In genomic region chr1:65148548-65149390, GRCh38 we compare ENCODE assay signal across 8 cellular contexts. TPM values are rescaled to one million over a fixed set of nuclear protein-coding genes. Genes with fewer than 3 reads are reported as not detected.
DNase-seq lines count a peak whose midpoint lies in the region; ATAC-seq and TF ChIP-seq lines count a peak whose summit lies in the region.

No MANE protein-coding gene starts in this region.

- WGBS in ovary, 3 donors: 1 to 2% (median 1%) methylated on average over 61 to 75 of the region's 75 CpGs

- peaks cover 4% of the 10 kb centered on the region for H3K4me1 ChIP-seq in ovary (ENCODE audit: insufficient read depth)

- DNase-seq in Ammon's horn (ENCODE audit: low spot score): peak; percentile 21
- DNase-seq in NCI-H774 (lab: John Stamatoyannopoulos, UW): peak; percentile 31
- peak; percentile 10 for DNase-seq in activated T-helper 9 cell treated with anti-CD3 and anti-CD28 coated beads, Interleukin-2, amount 50 U/mL, for 16 hours (ENCODE audit: low read depth)
- DNase-seq in head of caudate nucleus: peak in 38 of 42 donors; percentile 23 to 71 (median 48)
- peak; percentile 19 to 61 (median 50) for DNase-seq in ovary
- no peak for DNase-seq in H4 (ENCODE audit: low spot score)

- H3K27ac ChIP-seq in ovary: peak overlapping the region; percentile 63 to 84

- no peaks in the 10 kb centered on the region for H3K36me3 ChIP-seq in ovary

- no peak for TF ChIP-seq CTCF in ovary (IDR thresholded peaks at IDR 0.05)

- no peak for TF ChIP-seq EP300 in ovary (IDR thresholded peaks at IDR 0.05)

- intact Hi-C loops in head of caudate nucleus (cut with DNase I): no loop called here
- intact Hi-C loops in ovary (cut with DNase I): loop anchor here in 1 of 4 donors (2.0 kb wide), 1 partner anchor 82 kb away; no protein-coding TSS in a partner anchor

- no peaks in the 10 kb centered on the region for H3K27me3 ChIP-seq in ovary

- H3K9me3 ChIP-seq in ovary: no peaks in the 10 kb centered on the region

- ATAC-seq in GM18511 (IDR thresholded peaks at IDR 0.05; ENCODE audit: unreplicated experiment) (peak; percentile 66), HG03045 (IDR thresholded peaks at IDR 0.05; ENCODE audit: unreplicated experiment) (peak; percentile 69)

- peak overlapping the region; percentile 58 for H3K4me3 ChIP-seq in ovary

- TF ChIP-seq POLR2A in ovary (IDR thresholded peaks at IDR 0.05): no peak

RNA-seq across cellular contexts. Expression of gene AK4, which starts 0.8 kb away (rescaled TPM):
- 10 to 100 TPM in 5 of 7 donors, 1 to 10 TPM in 2; 4.3 to 25.6 (median 13.2) TPM for total RNA-seq in ovary
- 10 to 100 TPM in 1 of 2 donors, 1 to 10 TPM in 1; 1.7 to 15.4 TPM for polyA plus RNA-seq in ovary
- 18.0 and 22.6 TPM in 2 replicates for total RNA-seq in H4 (2014; rRNA removed; shearing (Covaris generic))
